ENCODE assay signal across 8 cellular contexts in genomic region chr1:149887456-149888159, GRCh38. TPM values are rescaled to one million over a fixed set of nuclear protein-coding genes. Genes with fewer than 3 reads are reported as not detected.
DNase-seq lines count a peak whose midpoint lies in the region; ATAC-seq, FAIRE-seq and TF ChIP-seq lines count a peak whose summit lies in the region.

No MANE protein-coding gene starts in this region.

- H3K4me3 ChIP-seq in bronchial epithelial cell (ENCODE audit: low read depth, low read length) (peak overlapping the region; percentile 55), small intestine (ENCODE audit: low read depth in 1 of 2, low read length in 2 of 2) (peak overlapping the region; percentile 26 to 76)

- in situ Hi-C loops in ACHN (cut with HindIII; ENCODE audit: low pct_ligation_motif_present, low pct_unique_long_range_greater_than_20kb, low sequenced_read_pairs) = no loop called here

- no peaks in the 10 kb centered on the region for H3K36me3 Mint-ChIP-seq in immature natural killer cell

- peak; percentile 48 for ATAC-seq in GM18868 (IDR thresholded peaks at IDR 0.05; ENCODE audit: unreplicated experiment)
- ATAC-seq in HG03103 (IDR thresholded peaks at IDR 0.05; ENCODE audit: low read depth, unreplicated experiment) = peak; percentile 41

- peak; percentile 99 for DNase-seq in ACHN
- peak; percentile 99 for DNase-seq in NCI-H2171 treated with DMSO at 0.1 percent for 48 hours (lab: John Stamatoyannopoulos, UW)
- peak; percentile 96 for DNase-seq in bronchial epithelial cell (ENCODE audit: low read depth)
- DNase-seq in immature natural killer cell = peak; percentile 91 to 94 (median 93)
- DNase-seq in small intestine = peak; percentile 98

- WGBS in small intestine, 3 donors = 0% methylated on average over 43 to 46 of the region's 46 CpGs

- H3K4me1 Mint-ChIP-seq in immature natural killer cell = peaks cover 0 to 4% of the 10 kb centered on the region in 2 donors

- H3K9me3 ChIP-seq in small intestine (ENCODE audit: control insufficient read depth, low read depth) = no peaks in the 10 kb centered on the region

- TF ChIP-seq CTCF in VCaP (conservative IDR thresholded peaks at IDR 0.05) (no peak), bronchial epithelial cell (IDR thresholded peaks at IDR 0.05; ENCODE audit: insufficient read depth, low read length, severe bottlenecking) (no peak)

- H3K4me1 ChIP-seq in small intestine (ENCODE audit: control insufficient read depth in 2 of 2, insufficient read depth in 1 of 2, low read depth in 1 of 2, low read length in 1 of 2) = peaks cover 0 to 5% of the 10 kb centered on the region in 2 donors

- H3K27me3 Mint-ChIP-seq in immature natural killer cell (ENCODE audit: low read depth in 3 of 3) = peaks cover 0 to 2% (median 2%) of the 10 kb centered on the region in 3 donors

- H3K27ac Mint-ChIP-seq in immature natural killer cell = no peak overlapping the region

- FAIRE-seq in bronchial epithelial cell (lab: Jason Lieb, UNC) = no peak
- FAIRE-seq in small intestine (lab: Jason Lieb, UNC) = no peak

- H3K36me3 ChIP-seq in bronchial epithelial cell (ENCODE audit: control insufficient read depth, insufficient read depth, low read length) (no peaks in the 10 kb centered on the region), small intestine (ENCODE audit: control insufficient read depth in 2 of 2, insufficient read depth in 2 of 2, low read length in 2 of 2) (no peaks in the 10 kb centered on the region)

- no peak overlapping the region for H3K4me3 Mint-ChIP-seq in immature natural killer cell

- no peaks in the 10 kb centered on the region for H3K9me3 Mint-ChIP-seq in immature natural killer cell

- H3K27me3 ChIP-seq in bronchial epithelial cell (ENCODE audit: control insufficient read depth, insufficient read depth, low read length) (no peaks in the 10 kb centered on the region), small intestine (ENCODE audit: control insufficient read depth in 2 of 2, insufficient read depth in 2 of 2, low read length in 2 of 2) (no peaks in the 10 kb centered on the region)

- peak overlapping the region; percentile 90 for H3K27ac ChIP-seq in VCaP
- peak overlapping the region; percentile 98 to 99 for H3K27ac ChIP-seq in small intestine (ENCODE audit: low read depth in 1 of 2, low read length in 1 of 2)

RNA-seq across cellular contexts. Expression of gene BOLA1, which starts 11.8 kb away (rescaled TPM):
- 17.6 and 22.9 TPM in 2 replicates for total RNA-seq in bronchial epithelial cell
- polyA plus RNA-seq in immature natural killer cell (10 to 100 TPM; 12.6 to 35.2 (median 30.4) TPM), small intestine (10 to 100 TPM; 24.7 to 49.4 (median 31.3) TPM)

RNA-seq across cellular contexts. Expression of gene SV2A, which starts 30.0 kb away (rescaled TPM):
- total RNA-seq in bronchial epithelial cell = 0.26 and 1.1 TPM in 2 replicates
- 1 to 10 TPM in 1 of 3 donors, under 1 TPM in 1, not detected in 1; 0.89 to 1.0 TPM for polyA plus RNA-seq in immature natural killer cell
- 1 to 10 TPM in 1 of 3 donors, under 1 TPM in 1, not detected in 1; 0.54 to 3.9 TPM for polyA plus RNA-seq in small intestine

RNA-seq across cellular contexts. Expression of gene SF3B4, which starts 40.0 kb away (rescaled TPM):
- 7.4 and 10.4 TPM in 2 replicates for total RNA-seq in bronchial epithelial cell
- polyA plus RNA-seq in immature natural killer cell (100 to 1,000 TPM in 2 of 3 donors, 10 to 100 TPM in 1; 70.1 to 137 (median 103) TPM), small intestine (10 to 100 TPM; 34.3 to 50.8 (median 34.9) TPM)

RNA-seq across cellular contexts. Expression of gene MTMR11, which starts 49.1 kb away (rescaled TPM):
- 1.1 and 2.0 TPM in 2 replicates for total RNA-seq in bronchial epithelial cell
- 1 to 10 TPM in 2 of 3 donors, under 1 TPM in 1; 0.17 to 4.8 (median 1.7) TPM for polyA plus RNA-seq in immature natural killer cell
- polyA plus RNA-seq in small intestine = 100 to 1,000 TPM in 1 of 3 donors, 10 to 100 TPM in 2; 32.5 to 138 (median 94.3) TPM

Comparison
In these comparisons a context has a peak if more than half of its experiments do, and no peak if none do; other contexts are left out.
1. Peak in every context shown above with its lines: DNase-seq, ATAC-seq, H3K4me3 ChIP-seq and H3K27ac ChIP-seq.